In the genomic region with DNA sequence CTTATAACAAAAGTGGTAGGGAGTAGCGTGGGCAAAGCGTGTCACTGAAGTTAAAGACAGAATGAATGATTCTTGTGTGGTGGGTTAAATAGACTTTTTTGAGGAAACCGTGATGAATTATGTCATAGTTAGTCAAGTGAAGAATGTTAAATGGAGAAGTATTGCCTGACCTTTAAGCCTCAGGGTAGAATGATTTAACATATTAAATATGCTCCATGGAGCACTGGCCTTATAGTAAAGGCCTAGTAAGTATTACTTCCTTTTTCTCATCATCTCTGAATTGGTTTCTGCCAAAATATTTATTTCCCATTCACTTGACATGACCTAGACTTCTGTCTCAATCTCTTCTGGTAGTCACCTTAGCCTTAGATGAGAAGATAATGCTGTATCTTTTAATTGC, we compare ENCODE assay signal across 38 cellular contexts. TPM values are rescaled to one million over a fixed set of nuclear protein-coding genes. Genes with fewer than 3 reads are reported as not detected.
"Had no signal": no experiment of that assay in that cellular context is flagged by ENCODE, and none has a peak within 500 bp of the region (broad histone marks: within the 10 kb centered on the region; RNA-seq: fewer than 3 reads in every experiment).

No MANE protein-coding gene starts in this region.

- FAIRE-seq: bronchial epithelial cell had no signal

- DNase-seq: activated B cell treated with CpG ODN at 0.5 μM for 24 hours; activated CD4-positive, alpha-beta memory T cell treated with anti-CD3 and anti-CD28 coated beads for 36 hours; activated CD4-positive, alpha-beta T cell treated with anti-CD3 and anti-CD28 coated beads for 4 hours; activated CD4-positive, alpha-beta T cell treated with anti-CD3 and anti-CD28 coated beads, Interleukin-2, amount 50 U/mL, for 1 hour; activated CD4-positive, CD25-positive, alpha-beta regulatory T cell treated with anti-CD3 and anti-CD28 coated beads, Interleukin-2, amount 50 U/mL, for 72 hours; activated CD8-positive, alpha-beta memory T cell treated with anti-CD3 and anti-CD28 coated beads, Interleukin-2, amount 50 U/mL, for 4 hours; activated effector memory CD4-positive, alpha-beta T cell treated with Interleukin-2 at 50 U/mL for 16 hours; activated naive CD4-positive, alpha-beta T cell treated with anti-CD3 and anti-CD28 coated beads, Interleukin-2, amount 10 ng/mL, durations not matched to agents 7 days and 5 days; activated naive CD8-positive, alpha-beta T cell treated with anti-CD3 and anti-CD28 coated beads, Interleukin-2, amount 50 U/mL, for 24 hours; activated T-cell treated with anti-CD3 and anti-CD28 coated beads for 4 hours; activated T-cell treated with anti-CD3 and anti-CD28 coated beads, Interleukin-2, amount 50 U/mL, for 4 hours; anterior cingulate cortex; caudate nucleus; cerebellar nuclear complex; Karpas-422; MG63; NCI-H1092; NCI-H1436 treated with DMSO at 0.1 percent for 48 hours; NCI-H1694 treated with DMSO at 0.1 percent for 48 hours; NCI-H2029; NCI-H345; NCI-H524 treated with DMSO at 0.1 percent for 48 hours; NCI-H748 treated with DMSO at 0.1 percent for 48 hours; NK-92 treated with Interleukin-12 subunit alpha and Interleukin-12 subunit beta, amount 100 ng/mL, for 24 hours; PC-3; Peyer's patch; SIG-M5; SW 1271; T-helper 1 cell; T-helper 2 cell; T-helper 9 cell had no signal

- H3K27me3 Mint-ChIP-seq: activated B cell treated with CpG ODN at 0.5 μM for 24 hours; activated CD4-positive, alpha-beta memory T cell treated with anti-CD3 and anti-CD28 coated beads for 36 hours; activated naive CD4-positive, alpha-beta T cell treated with anti-CD3 and anti-CD28 coated beads, Interleukin-2, amount 10 ng/mL, durations not matched to agents 7 days and 5 days; activated naive CD8-positive, alpha-beta T cell; activated naive CD8-positive, alpha-beta T cell treated with anti-CD3 and anti-CD28 coated beads, Interleukin-2, amount 50 U/mL, for 24 hours had no signal

- ATAC-seq: activated naive CD8-positive, alpha-beta T cell treated with anti-CD3 and anti-CD28 coated beads, Interleukin-2, amount 50 U/mL, for 24 hours; activated T-cell treated with anti-CD3 and anti-CD28 coated beads, Interleukin-2, amount 50 U/mL, for 4 hours; PC-3; Right ventricle myocardium inferior; SK-N-SH treated with all-trans-retinoic acid at 6 μM for 48 hours had no signal

- H3K27ac Mint-ChIP-seq: activated B cell treated with CpG ODN at 0.5 μM for 24 hours; activated CD4-positive, alpha-beta memory T cell treated with anti-CD3 and anti-CD28 coated beads for 36 hours; activated naive CD4-positive, alpha-beta T cell treated with anti-CD3 and anti-CD28 coated beads, Interleukin-2, amount 10 ng/mL, durations not matched to agents 7 days and 5 days; activated naive CD8-positive, alpha-beta T cell; activated naive CD8-positive, alpha-beta T cell treated with anti-CD3 and anti-CD28 coated beads, Interleukin-2, amount 50 U/mL, for 24 hours; brain had no signal

- H3K9me3 Mint-ChIP-seq: activated B cell treated with CpG ODN at 0.5 μM for 24 hours; activated CD4-positive, alpha-beta memory T cell treated with anti-CD3 and anti-CD28 coated beads for 36 hours; activated naive CD4-positive, alpha-beta T cell treated with anti-CD3 and anti-CD28 coated beads, Interleukin-2, amount 10 ng/mL, durations not matched to agents 7 days and 5 days; activated naive CD8-positive, alpha-beta T cell treated with anti-CD3 and anti-CD28 coated beads, Interleukin-2, amount 50 U/mL, for 24 hours; activated T-cell treated with anti-CD3 and anti-CD28 coated beads, Interleukin-2, amount 50 U/mL, for 4 hours; brain had no signal

- H3K4me3 Mint-ChIP-seq: activated B cell treated with CpG ODN at 0.5 μM for 24 hours; activated CD4-positive, alpha-beta memory T cell treated with anti-CD3 and anti-CD28 coated beads for 36 hours; activated naive CD4-positive, alpha-beta T cell treated with anti-CD3 and anti-CD28 coated beads, Interleukin-2, amount 10 ng/mL, durations not matched to agents 7 days and 5 days; activated naive CD8-positive, alpha-beta T cell; activated naive CD8-positive, alpha-beta T cell treated with anti-CD3 and anti-CD28 coated beads, Interleukin-2, amount 50 U/mL, for 24 hours; activated T-cell treated with anti-CD3 and anti-CD28 coated beads, Interleukin-2, amount 50 U/mL, for 4 hours; brain had no signal

- H3K4me1 Mint-ChIP-seq: activated B cell treated with CpG ODN at 0.5 μM for 24 hours; activated naive CD4-positive, alpha-beta T cell treated with anti-CD3 and anti-CD28 coated beads, Interleukin-2, amount 10 ng/mL, durations not matched to agents 7 days and 5 days; activated naive CD8-positive, alpha-beta T cell treated with anti-CD3 and anti-CD28 coated beads, Interleukin-2, amount 50 U/mL, for 24 hours; brain had no signal

- H3K36me3 Mint-ChIP-seq: activated CD4-positive, alpha-beta memory T cell treated with anti-CD3 and anti-CD28 coated beads for 36 hours; activated naive CD4-positive, alpha-beta T cell treated with anti-CD3 and anti-CD28 coated beads, Interleukin-2, amount 10 ng/mL, durations not matched to agents 7 days and 5 days; activated naive CD8-positive, alpha-beta T cell; brain had no signal

RNA-seq across cellular contexts. Expression of gene MAGEB1, which starts 23.7 kb away (rescaled TPM):
- total RNA-seq: activated B cell treated with CpG ODN at 0.5 μM for 24 hours; activated CD4-positive, alpha-beta memory T cell treated with anti-CD3 and anti-CD28 coated beads for 36 hours; activated T-cell treated with anti-CD3 and anti-CD28 coated beads, Interleukin-2, amount 50 U/mL, for 4 hours; bronchial epithelial cell; NCI-H460; PC-3; Peyer's patch; Right ventricle myocardium inferior; SK-MEL-5 had no signal

RNA-seq across cellular contexts. Expression of gene MAGEB4, which starts 28.8 kb away (rescaled TPM):
- total RNA-seq: activated B cell treated with CpG ODN at 0.5 μM for 24 hours; activated CD4-positive, alpha-beta memory T cell treated with anti-CD3 and anti-CD28 coated beads for 36 hours; activated T-cell treated with anti-CD3 and anti-CD28 coated beads, Interleukin-2, amount 50 U/mL, for 4 hours; bronchial epithelial cell; NCI-H460; PC-3; Peyer's patch; Right ventricle myocardium inferior; SK-MEL-5 had no signal

RNA-seq across cellular contexts. Expression of gene NR0B1, which starts 38.6 kb away (rescaled TPM):
- total RNA-seq: activated B cell treated with CpG ODN at 0.5 μM for 24 hours; activated CD4-positive, alpha-beta memory T cell treated with anti-CD3 and anti-CD28 coated beads for 36 hours; activated T-cell treated with anti-CD3 and anti-CD28 coated beads, Interleukin-2, amount 50 U/mL, for 4 hours; PC-3; Peyer's patch; Right ventricle myocardium inferior had no signal

RNA-seq across cellular contexts. Expression of gene MAGEB3, which starts 40.2 kb away (rescaled TPM):
- total RNA-seq: activated B cell treated with CpG ODN at 0.5 μM for 24 hours; activated CD4-positive, alpha-beta memory T cell treated with anti-CD3 and anti-CD28 coated beads for 36 hours; activated T-cell treated with anti-CD3 and anti-CD28 coated beads, Interleukin-2, amount 50 U/mL, for 4 hours; bronchial epithelial cell; NCI-H460; PC-3; Peyer's patch; Right ventricle myocardium inferior; SK-MEL-5 had no signal

RNA-seq across cellular contexts. Expression of gene MAGEB2, which starts 55.3 kb away (rescaled TPM):
- total RNA-seq: activated B cell treated with CpG ODN at 0.5 μM for 24 hours; activated CD4-positive, alpha-beta memory T cell treated with anti-CD3 and anti-CD28 coated beads for 36 hours; bronchial epithelial cell; PC-3; Peyer's patch; Right ventricle myocardium inferior had no signal
